In genomic region chr12:20142956-20143355, GRCh38 we compare ENCODE assay signal across 19 cellular contexts.
DNase-seq lines count a peak whose midpoint lies in the region; ATAC-seq and TF ChIP-seq lines count a peak whose summit lies in the region.
"Had no signal": no experiment of that assay in that cellular context is flagged by ENCODE, and none has a peak within 500 bp of the region (broad histone marks: within the 10 kb centered on the region; RNA-seq: fewer than 3 reads in every experiment).

No MANE protein-coding gene starts in this region.

- intact Hi-C loops in mucosa of descending colon (cut with DNase I, micrococcal nuclease): no loop called here

- no peaks in the 10 kb centered on the region for H3K36me3 ChIP-seq in brain microvascular endothelial cell (replicated peaks)
- H3K36me3 ChIP-seq in mucosa of descending colon (ENCODE audit: low read depth): no peaks in the 10 kb centered on the region
- H3K36me3 ChIP-seq: colonic mucosa, transverse colon had no signal

- H3K27me3 ChIP-seq in brain microvascular endothelial cell (replicated peaks): no peaks in the 10 kb centered on the region
- H3K27me3 ChIP-seq: colonic mucosa, transverse colon had no signal

- no peaks in the 10 kb centered on the region for H3K36me3 Mint-ChIP-seq in T-helper 17 cell (ENCODE audit: low read depth)
- H3K36me3 Mint-ChIP-seq: memory B cell had no signal

- no peak overlapping the region for H3K4me3 Mint-ChIP-seq in T-helper 17 cell
- H3K4me3 Mint-ChIP-seq: memory B cell, nephron progenitor cell had no signal

- H3K27ac Mint-ChIP-seq in T-helper 17 cell: no peak overlapping the region
- H3K27ac Mint-ChIP-seq: memory B cell, nephron progenitor cell had no signal

- in situ Hi-C loops in brain microvascular endothelial cell (cut with HindIII; ENCODE audit: low pct_ligation_motif_present, low sequenced_read_pairs): no loop called here

- H3K4me1 Mint-ChIP-seq in T-helper 17 cell: no peaks in the 10 kb centered on the region
- H3K4me1 Mint-ChIP-seq: memory B cell, nephron progenitor cell had no signal

- ATAC-seq in mucosa of descending colon (no peak), T-helper 17 cell (no peak)

- no peak overlapping the region for H3K27ac ChIP-seq in brain microvascular endothelial cell
- no peak overlapping the region for H3K27ac ChIP-seq in coronary artery
- H3K27ac ChIP-seq: colonic mucosa, HL-60 had no signal

- no peaks in the 10 kb centered on the region for H3K4me1 ChIP-seq in mucosa of descending colon (ENCODE audit: low read depth)
- H3K4me1 ChIP-seq: colonic mucosa had no signal

- TF ChIP-seq CTCF in GM12875 (IDR thresholded peaks at IDR 0.05; ENCODE audit: borderline replicate concordance, insufficient read depth, low read depth, low read length): 0 out of 2 replicates have a peak, but pooled peaks have one; percentile 4
- peak; percentile 40 for TF ChIP-seq CTCF in brain microvascular endothelial cell (IDR thresholded peaks at IDR 0.05; ENCODE audit: low read depth, low read length, missing control alignments)
- TF ChIP-seq CTCF in mucosa of descending colon (IDR thresholded peaks at IDR 0.05): no peak
- TF ChIP-seq CTCF in coronary artery (IDR thresholded peaks at IDR 0.05): no peak

- no peaks in the 10 kb centered on the region for H3K27me3 Mint-ChIP-seq in T-helper 17 cell
- H3K27me3 Mint-ChIP-seq: memory B cell had no signal

- H3K9me3 ChIP-seq in mucosa of descending colon (no peaks in the 10 kb centered on the region), T-helper 17 cell (ENCODE audit: control insufficient read depth, low read length, poor library complexity, severe bottlenecking) (no peaks in the 10 kb centered on the region)
- H3K9me3 ChIP-seq: colonic mucosa, transverse colon had no signal

- no peak overlapping the region for H3K4me3 ChIP-seq in GM12875 (ENCODE audit: low read depth, low read length)
- no peak overlapping the region for H3K4me3 ChIP-seq in brain microvascular endothelial cell (ENCODE audit: low read depth, low read length)
- no peak overlapping the region for H3K4me3 ChIP-seq in mucosa of descending colon
- no peak overlapping the region for H3K4me3 ChIP-seq in coronary artery
- H3K4me3 ChIP-seq: colonic mucosa, transverse colon had no signal

- peak; percentile 14 for DNase-seq in M059J (ENCODE audit: low read depth)
- no peak for DNase-seq in brain microvascular endothelial cell
- peak; percentile 18 for DNase-seq in left kidney (ENCODE audit: low read depth, low spot score)
- DNase-seq in mucosa of descending colon: no peak
- no peak for DNase-seq in T-helper 17 cell
- no peak for DNase-seq in coronary artery (ENCODE audit: low spot score)
- DNase-seq in NCI-H2196 treated with DMSO at 0.1 percent for 48 hours (lab: John Stamatoyannopoulos, UW; ENCODE audit: unreplicated experiment): no peak
- DNase-seq: activated CD4-positive, CD25-positive, alpha-beta regulatory T cell treated with anti-CD3 and anti-CD28 coated beads, Interleukin-2, amount 50 U/mL, for 72 hours; activated effector memory CD4-positive, alpha-beta T cell treated with Interleukin-2 at 50 U/mL for 16 hours; colonic mucosa; NCI-H1092 treated with DMSO at 0.1 percent for 48 hours; nephron progenitor cell; Right ventricle myocardium superior; stimulated activated naive CD4-positive, alpha-beta T cell; T-helper 2 cell; transverse colon had no signal

Comparison
In these comparisons a context has a peak if more than half of its experiments do, and no peak if none do; other contexts are left out.
1. CTCF ChIP-seq: peak in GM12875 (single experiment) and brain microvascular endothelial cell (single experiment); none in mucosa of descending colon (single experiment) and coronary artery (single experiment).
2. DNase-seq: peak in M059J (single experiment) and left kidney (single experiment); none in brain microvascular endothelial cell (single experiment), mucosa of descending colon (0 of 3), T-helper 17 cell (0 of 3), coronary artery (single experiment) and NCI-H2196 treated with DMSO at 0.1 percent for 48 hours (single experiment).